ENCODE assay signal across 1 cellular context in genomic region chr11:83071641-83072591, GRCh38.
A peak's percentile ranks its signal among the peaks of the same experiment; 100 is the strongest.
TF ChIP-seq lines count a peak whose summit lies in the region.

RAB30 (minus strand) TSS chr11:83071897; CDS start chr11:82997316, 74,581 bp downstream.

TF ChIP-seq in K562, 482 proteins besides CTCF, POLR2A, EP300 and RAD21 (continued from another document and continues in another):
- TF ChIP-seq SFPQ (IDR thresholded peaks at IDR 0.05; ENCODE audit: low read depth, low read length): no peak
- no peak for TF ChIP-seq KHSRP (IDR thresholded peaks at IDR 0.05)
- no peak; the same call in 1 of the 2 replicates for TF ChIP-seq HDAC2 (IDR thresholded peaks at IDR 0.05)
- no peak for TF ChIP-seq MITF (IDR thresholded peaks at IDR 0.05)
- peak; percentile 38; the same call in 1 of the 2 replicates for TF ChIP-seq ZNF24 (IDR thresholded peaks at IDR 0.05)
- no peak for TF ChIP-seq GATA2 (CRISPR knock-in tag; IDR thresholded peaks at IDR 0.05)
- TF ChIP-seq KLF6 (CRISPR knock-in tag; IDR thresholded peaks at IDR 0.05; ENCODE audit: borderline replicate concordance): peak; percentile 47; the same call in 1 of the 2 replicates
- TF ChIP-seq, protein P1, sequence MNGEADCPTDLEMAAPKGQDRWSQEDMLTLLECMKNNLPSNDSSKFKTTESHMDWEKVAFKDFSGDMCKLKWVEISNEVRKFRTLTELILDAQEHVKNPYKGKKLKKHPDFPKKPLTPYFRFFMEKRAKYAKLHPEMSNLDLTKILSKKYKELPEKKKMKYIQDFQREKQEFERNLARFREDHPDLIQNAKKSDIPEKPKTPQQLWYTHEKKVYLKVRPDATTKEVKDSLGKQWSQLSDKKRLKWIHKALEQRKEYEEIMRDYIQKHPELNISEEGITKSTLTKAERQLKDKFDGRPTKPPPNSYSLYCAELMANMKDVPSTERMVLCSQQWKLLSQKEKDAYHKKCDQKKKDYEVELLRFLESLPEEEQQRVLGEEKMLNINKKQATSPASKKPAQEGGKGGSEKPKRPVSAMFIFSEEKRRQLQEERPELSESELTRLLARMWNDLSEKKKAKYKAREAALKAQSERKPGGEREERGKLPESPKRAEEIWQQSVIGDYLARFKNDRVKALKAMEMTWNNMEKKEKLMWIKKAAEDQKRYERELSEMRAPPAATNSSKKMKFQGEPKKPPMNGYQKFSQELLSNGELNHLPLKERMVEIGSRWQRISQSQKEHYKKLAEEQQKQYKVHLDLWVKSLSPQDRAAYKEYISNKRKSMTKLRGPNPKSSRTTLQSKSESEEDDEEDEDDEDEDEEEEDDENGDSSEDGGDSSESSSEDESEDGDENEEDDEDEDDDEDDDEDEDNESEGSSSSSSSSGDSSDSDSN (IDR thresholded peaks at IDR 0.05; ENCODE audit: borderline replicate concordance in 1 of 2, low read depth in 2 of 2, low read length in 2 of 2): peak; percentile 76 to 98; a peak in 3 of 4 replicates
- peak; percentile 94 for TF ChIP-seq ZNF589 (CRISPR knock-in tag; IDR thresholded peaks at IDR 0.05; ENCODE audit: low read depth)
- TF ChIP-seq, protein P2, sequence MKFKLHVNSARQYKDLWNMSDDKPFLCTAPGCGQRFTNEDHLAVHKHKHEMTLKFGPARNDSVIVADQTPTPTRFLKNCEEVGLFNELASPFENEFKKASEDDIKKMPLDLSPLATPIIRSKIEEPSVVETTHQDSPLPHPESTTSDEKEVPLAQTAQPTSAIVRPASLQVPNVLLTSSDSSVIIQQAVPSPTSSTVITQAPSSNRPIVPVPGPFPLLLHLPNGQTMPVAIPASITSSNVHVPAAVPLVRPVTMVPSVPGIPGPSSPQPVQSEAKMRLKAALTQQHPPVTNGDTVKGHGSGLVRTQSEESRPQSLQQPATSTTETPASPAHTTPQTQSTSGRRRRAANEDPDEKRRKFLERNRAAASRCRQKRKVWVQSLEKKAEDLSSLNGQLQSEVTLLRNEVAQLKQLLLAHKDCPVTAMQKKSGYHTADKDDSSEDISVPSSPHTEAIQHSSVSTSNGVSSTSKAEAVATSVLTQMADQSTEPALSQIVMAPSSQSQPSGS (CRISPR knock-in tag; IDR thresholded peaks at IDR 0.05): peak; percentile 98
- no peak for TF ChIP-seq PATZ1 (CRISPR knock-in tag; IDR thresholded peaks at IDR 0.05; ENCODE audit: borderline replicate concordance)
- no peak for TF ChIP-seq LEF1 (IDR thresholded peaks at IDR 0.05)
- TF ChIP-seq CTCFL (IDR thresholded peaks at IDR 0.05; ENCODE audit: borderline replicate concordance, insufficient read depth, low read depth, low read length, poor library complexity, severe bottlenecking): no peak
- 0 out of 2 replicates have a peak, but pooled peaks have one; percentile 35 for TF ChIP-seq FOXP4 (CRISPR knock-in tag; IDR thresholded peaks at IDR 0.05; ENCODE audit: borderline replicate concordance)
- TF ChIP-seq TBL1XR1 (IDR thresholded peaks at IDR 0.05; ENCODE audit: low read length in 2 of 2): 0 out of 4 replicates have a peak, but pooled peaks of 1 of the 2 experiments have one; percentile 49
- peak; percentile 84 for TF ChIP-seq MYC (IDR thresholded peaks at IDR 0.05; ENCODE audit: low read depth, low read length)
- TF ChIP-seq MYC (CRISPR knock-in tag; IDR thresholded peaks at IDR 0.05; ENCODE audit: borderline replicate concordance, low read depth): peak; percentile 74; the same call in 1 of the 2 replicates
- peak; percentile 93 for TF ChIP-seq NR2C2 (CRISPR knock-in tag; IDR thresholded peaks at IDR 0.05)
- TF ChIP-seq NR2C2 (tag; IDR thresholded peaks at IDR 0.05): peak; percentile 99
- no peak for TF ChIP-seq SRSF3 (IDR thresholded peaks at IDR 0.05; ENCODE audit: insufficient read depth, low read length)
- TF ChIP-seq PRMT5 (CRISPR knock-in tag; IDR thresholded peaks at IDR 0.05): no peak
- peak; percentile 72 for TF ChIP-seq CEBPB (tag; IDR thresholded peaks at IDR 0.05)
- 0 out of 2 replicates have a peak, but pooled peaks have one; percentile 43 for TF ChIP-seq TOE1 (IDR thresholded peaks at IDR 0.05; ENCODE audit: borderline replicate concordance)
- TF ChIP-seq TOE1 (CRISPR knock-in tag; IDR thresholded peaks at IDR 0.05; ENCODE audit: borderline replicate concordance, low read depth): peak; percentile 87; the same call in 1 of the 2 replicates
- TF ChIP-seq HMBOX1 (IDR thresholded peaks at IDR 0.05): no peak; the same call in 1 of the 2 replicates
- TF ChIP-seq ZNF77 (CRISPR knock-in tag; IDR thresholded peaks at IDR 0.05): no peak
- peak; percentile 92 to 93 for TF ChIP-seq NRF1 (conservative IDR thresholded peaks at IDR 0.05 in 1 of 2, IDR thresholded peaks at IDR 0.05 in 1 of 2)
- peak; percentile 53; the same call in 1 of the 2 replicates for TF ChIP-seq ZKSCAN1 (IDR thresholded peaks at IDR 0.05; ENCODE audit: low read depth, low read length)
- peak; percentile 85 for TF ChIP-seq POLR2H (tag; IDR thresholded peaks at IDR 0.05; ENCODE audit: low read depth)
- TF ChIP-seq TARDBP (IDR thresholded peaks at IDR 0.05): peak; percentile 70; the same call in 1 of the 2 replicates
- peak; percentile 94; the same call in 1 of the 2 replicates for TF ChIP-seq KAT7 (CRISPR knock-in tag; IDR thresholded peaks at IDR 0.05; ENCODE audit: borderline replicate concordance)
- TF ChIP-seq COPS2 (conservative IDR thresholded peaks at IDR 0.05): no peak
- TF ChIP-seq, protein P3, sequence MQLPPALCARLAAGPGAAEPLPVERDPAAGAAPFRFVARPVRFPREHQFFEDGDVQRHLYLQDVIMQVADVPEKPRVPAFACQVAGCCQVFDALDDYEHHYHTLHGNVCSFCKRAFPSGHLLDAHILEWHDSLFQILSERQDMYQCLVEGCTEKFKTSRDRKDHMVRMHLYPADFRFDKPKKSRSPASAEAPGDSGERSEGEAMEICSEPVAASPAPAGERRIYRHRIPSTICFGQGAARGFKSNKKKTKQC (CRISPR knock-in tag; IDR thresholded peaks at IDR 0.05): peak; percentile 88; the same call in 1 of the 2 replicates
- TF ChIP-seq ZNF507 (tag; conservative IDR thresholded peaks at IDR 0.05): no peak
- TF ChIP-seq DIDO1 (tag; IDR thresholded peaks at IDR 0.05; ENCODE audit: low read depth): peak; percentile 80
- no peak for TF ChIP-seq CC2D1A (IDR thresholded peaks at IDR 0.05)
- peak; percentile 80 for TF ChIP-seq SP1 (CRISPR knock-in tag; IDR thresholded peaks at IDR 0.05)
- TF ChIP-seq ADNP (tag; IDR thresholded peaks at IDR 0.05): no peak
- 0 out of 2 replicates have a peak, but pooled peaks have one; percentile 67 for TF ChIP-seq ZNF175 (CRISPR knock-in tag; IDR thresholded peaks at IDR 0.05; ENCODE audit: low read depth)
- TF ChIP-seq, protein P4, sequence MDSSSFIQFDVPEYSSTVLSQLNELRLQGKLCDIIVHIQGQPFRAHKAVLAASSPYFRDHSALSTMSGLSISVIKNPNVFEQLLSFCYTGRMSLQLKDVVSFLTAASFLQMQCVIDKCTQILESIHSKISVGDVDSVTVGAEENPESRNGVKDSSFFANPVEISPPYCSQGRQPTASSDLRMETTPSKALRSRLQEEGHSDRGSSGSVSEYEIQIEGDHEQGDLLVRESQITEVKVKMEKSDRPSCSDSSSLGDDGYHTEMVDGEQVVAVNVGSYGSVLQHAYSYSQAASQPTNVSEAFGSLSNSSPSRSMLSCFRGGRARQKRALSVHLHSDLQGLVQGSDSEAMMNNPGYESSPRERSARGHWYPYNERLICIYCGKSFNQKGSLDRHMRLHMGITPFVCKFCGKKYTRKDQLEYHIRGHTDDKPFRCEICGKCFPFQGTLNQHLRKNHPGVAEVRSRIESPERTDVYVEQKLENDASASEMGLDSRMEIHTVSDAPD (CRISPR knock-in tag; IDR thresholded peaks at IDR 0.05): no peak
- TF ChIP-seq, protein P5, sequence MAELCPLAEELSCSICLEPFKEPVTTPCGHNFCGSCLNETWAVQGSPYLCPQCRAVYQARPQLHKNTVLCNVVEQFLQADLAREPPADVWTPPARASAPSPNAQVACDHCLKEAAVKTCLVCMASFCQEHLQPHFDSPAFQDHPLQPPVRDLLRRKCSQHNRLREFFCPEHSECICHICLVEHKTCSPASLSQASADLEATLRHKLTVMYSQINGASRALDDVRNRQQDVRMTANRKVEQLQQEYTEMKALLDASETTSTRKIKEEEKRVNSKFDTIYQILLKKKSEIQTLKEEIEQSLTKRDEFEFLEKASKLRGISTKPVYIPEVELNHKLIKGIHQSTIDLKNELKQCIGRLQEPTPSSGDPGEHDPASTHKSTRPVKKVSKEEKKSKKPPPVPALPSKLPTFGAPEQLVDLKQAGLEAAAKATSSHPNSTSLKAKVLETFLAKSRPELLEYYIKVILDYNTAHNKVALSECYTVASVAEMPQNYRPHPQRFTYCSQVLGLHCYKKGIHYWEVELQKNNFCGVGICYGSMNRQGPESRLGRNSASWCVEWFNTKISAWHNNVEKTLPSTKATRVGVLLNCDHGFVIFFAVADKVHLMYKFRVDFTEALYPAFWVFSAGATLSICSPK (IDR thresholded peaks at IDR 0.05; ENCODE audit: borderline replicate concordance): no peak
- no peak for TF ChIP-seq NFE2L1 (tag; IDR thresholded peaks at IDR 0.05; ENCODE audit: borderline replicate concordance, low read depth)
- peak; percentile 56 for TF ChIP-seq C11orf30 (IDR thresholded peaks at IDR 0.05; ENCODE audit: low read depth)
- peak; percentile 85 for TF ChIP-seq KLF1 (tag; IDR thresholded peaks at IDR 0.05)
- TF ChIP-seq POU5F1 (IDR thresholded peaks at IDR 0.05; ENCODE audit: borderline replicate concordance, low read depth, low read length, partially characterized antibody): no peak
